8 cellular contexts compared by ENCODE assay signal in genomic region chr5:139844472-139845145, GRCh38. TPM values are rescaled to one million over a fixed set of nuclear protein-coding genes. Genes with fewer than 3 reads are reported as not detected.
DNase-seq lines count a peak whose midpoint lies in the region; ATAC-seq and TF ChIP-seq lines count a peak whose summit lies in the region.

No MANE protein-coding gene starts in this region.

- H3K27ac Mint-ChIP-seq in HFFc6: no peak overlapping the region
- no peak overlapping the region for H3K27ac Mint-ChIP-seq in activated CD8-positive, alpha-beta T cell treated with anti-CD3 and anti-CD28 coated beads for 36 hours
- H3K27ac Mint-ChIP-seq in mesothelial cell of epicardium: no peak overlapping the region

- ATAC-seq in activated CD8-positive, alpha-beta T cell treated with anti-CD3 and anti-CD28 coated beads for 36 hours: peak; percentile 65
- no peak for ATAC-seq in GM18517 (IDR thresholded peaks at IDR 0.05; ENCODE audit: unreplicated experiment)

- H3K9me3 Mint-ChIP-seq in HFFc6: no peaks in the 10 kb centered on the region
- H3K9me3 Mint-ChIP-seq in activated CD8-positive, alpha-beta T cell treated with anti-CD3 and anti-CD28 coated beads for 36 hours: no peaks in the 10 kb centered on the region
- H3K9me3 Mint-ChIP-seq in mesothelial cell of epicardium: no peaks in the 10 kb centered on the region

- POLR2A ChIA-PET in activated CD8-positive, alpha-beta T cell treated with anti-CD3 and anti-CD28 coated beads for 36 hours (lab: Charles Lee): no interaction called here

- intact Hi-C loops in activated CD8-positive, alpha-beta T cell treated with anti-CD3 and anti-CD28 coated beads for 36 hours (cut with micrococcal nuclease): loop anchor here (2.0 kb wide), 1 partner anchor 58 kb away; no protein-coding TSS in a partner anchor

- no peaks in the 10 kb centered on the region for H3K4me1 Mint-ChIP-seq in HFFc6 (ENCODE audit: low read depth)
- H3K4me1 Mint-ChIP-seq in activated CD8-positive, alpha-beta T cell treated with anti-CD3 and anti-CD28 coated beads for 36 hours (ENCODE audit: low read depth): peaks cover 15% of the 10 kb centered on the region
- H3K4me1 Mint-ChIP-seq in mesothelial cell of epicardium: peaks cover 1% of the 10 kb centered on the region

- peak; percentile 92 for DNase-seq in DMS 273 (lab: John Stamatoyannopoulos, UW; ENCODE audit: unreplicated experiment)
- DNase-seq in HFFc6: peak; percentile 60
- peak; percentile 83 for DNase-seq in NCI-H526 treated with DMSO at 0.1 percent for 48 hours (lab: John Stamatoyannopoulos, UW)
- DNase-seq in activated CD8-positive, alpha-beta T cell treated with anti-CD3 and anti-CD28 coated beads for 36 hours: peak; percentile 93
- peak; percentile 64 for DNase-seq in effector CD8-positive, alpha-beta T cell (lab: John Stamatoyannopoulos, UW)
- DNase-seq in mesothelial cell of epicardium (ENCODE audit: low spot score in 2 of 2, unreplicated experiment in 2 of 2): peak; percentile 54 to 75
- DNase-seq in stimulated activated CD8-positive, alpha-beta memory T cell treated with anti-CD3 and anti-CD28 coated beads, Interleukin-4, amount 100 ng/mL, for 1 hour (ENCODE audit: low read depth in 2 of 2, low spot score in 1 of 2): peak; percentile 38 to 54

- CTCF ChIA-PET in activated CD8-positive, alpha-beta T cell treated with anti-CD3 and anti-CD28 coated beads for 36 hours (lab: Charles Lee): interaction anchor here (0.7 to 6.8 kb wide), 12 partner anchors 11 to 211 kb away, joined by 3 to 121 read pairs (median 6); no protein-coding TSS in a partner anchor

- H3K36me3 Mint-ChIP-seq in HFFc6 (ENCODE audit: low read depth) (no peaks in the 10 kb centered on the region), mesothelial cell of epicardium (no peaks in the 10 kb centered on the region)
- H3K36me3 Mint-ChIP-seq in activated CD8-positive, alpha-beta T cell treated with anti-CD3 and anti-CD28 coated beads for 36 hours (ENCODE audit: low read depth): no peaks in the 10 kb centered on the region

- H3K27me3 Mint-ChIP-seq in HFFc6 (ENCODE audit: insufficient read depth) (peaks cover 42% of the 10 kb centered on the region), mesothelial cell of epicardium (ENCODE audit: low read depth) (peaks cover 82% of the 10 kb centered on the region)
- peaks cover 12% of the 10 kb centered on the region for H3K27me3 Mint-ChIP-seq in activated CD8-positive, alpha-beta T cell treated with anti-CD3 and anti-CD28 coated beads for 36 hours

- H3K4me3 Mint-ChIP-seq in HFFc6 (no peak overlapping the region), mesothelial cell of epicardium (no peak overlapping the region)
- H3K4me3 Mint-ChIP-seq in activated CD8-positive, alpha-beta T cell treated with anti-CD3 and anti-CD28 coated beads for 36 hours: no peak overlapping the region

- TF ChIP-seq CTCF in HFFc6 (IDR thresholded peaks at IDR 0.05): peak; percentile 91
- peak; percentile 91 for TF ChIP-seq CTCF in activated CD8-positive, alpha-beta T cell treated with anti-CD3 and anti-CD28 coated beads for 36 hours (IDR thresholded peaks at IDR 0.05)
- TF ChIP-seq CTCF in mesothelial cell of epicardium (IDR thresholded peaks at IDR 0.05; ENCODE audit: unreplicated experiment): peak; percentile 58

RNA-seq across cellular contexts. Expression of gene PSD2, which starts 49.0 kb away (rescaled TPM):
- total RNA-seq in HFFc6 (2021; fragmentation: NEBNext Ultra II Directional; extraction: Animal tissue kit (Norgen Biotek cat#: 25700)): under 1 TPM in 5 of 6 experiments, not detected in 1; 0.02 to 0.14 (median 0.07) TPM
- under 1 TPM in 1 of 2 experiments, not detected in 1; 0.14 TPM for total RNA-seq in activated CD8-positive, alpha-beta T cell treated with anti-CD3 and anti-CD28 coated beads for 36 hours
- 0.78 to 0.95 TPM (median 0.86 TPM) in 3 replicates for total RNA-seq in mesothelial cell of epicardium
